In the genomic region with DNA sequence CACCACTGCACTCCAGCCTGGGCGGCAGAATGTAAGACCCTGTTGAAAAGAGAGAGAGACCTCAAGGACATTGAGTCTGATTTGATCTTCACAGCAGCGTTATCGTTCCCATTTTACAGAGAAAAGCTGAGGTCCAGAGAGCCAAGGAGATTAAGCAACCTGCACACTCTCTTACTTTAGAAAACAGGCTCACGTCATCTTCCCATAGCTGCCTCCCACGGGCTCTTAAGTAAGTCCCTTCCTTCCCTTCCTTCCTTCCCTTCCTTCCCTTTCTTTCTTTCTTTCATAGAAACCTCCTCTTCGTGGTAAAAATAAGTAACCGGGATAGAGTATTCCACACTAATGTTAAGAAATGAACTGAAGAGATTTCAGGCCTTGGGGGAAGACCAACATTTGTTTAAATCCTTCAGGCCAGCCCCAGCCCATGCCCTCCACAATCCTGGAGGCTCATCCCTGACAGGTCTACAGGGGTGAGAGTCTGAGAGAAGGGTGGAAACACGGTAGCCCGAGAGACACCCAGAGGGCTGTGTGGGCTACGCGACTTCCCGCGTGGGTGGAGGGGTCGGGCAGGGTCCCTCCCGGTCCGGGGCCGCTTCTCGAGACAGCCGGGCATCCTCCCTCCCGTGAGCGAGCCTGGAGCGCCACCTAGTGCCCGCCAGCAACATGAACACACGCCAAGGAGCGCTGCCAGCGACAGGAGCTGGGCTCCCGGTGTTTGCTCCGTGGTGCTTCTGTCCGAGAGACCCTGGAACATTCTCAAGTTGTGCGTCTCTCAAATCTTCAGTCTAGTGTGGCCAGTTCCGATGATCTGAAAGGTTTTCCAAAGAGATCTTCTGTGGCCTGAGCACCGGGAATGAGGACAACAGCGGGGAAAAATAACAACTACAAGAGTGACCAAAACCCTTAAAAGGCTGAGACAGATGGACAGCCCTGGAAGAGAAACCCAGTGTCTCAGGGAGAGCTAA, we compare ENCODE assay signal across 8 cellular contexts.
DNase-seq lines count a peak whose midpoint lies in the region; ATAC-seq and TF ChIP-seq lines count a peak whose summit lies in the region.

No MANE protein-coding gene starts in this region.

- ATAC-seq in CD8-positive, alpha-beta T cell = peak; percentile 79
- ATAC-seq in GM19397 (IDR thresholded peaks at IDR 0.05; ENCODE audit: unreplicated experiment) (peak; percentile 95), HG03460 (IDR thresholded peaks at IDR 0.05; ENCODE audit: unreplicated experiment) (peak; percentile 97)
- peak; percentile 88 for ATAC-seq in stimulated activated naive CD8-positive, alpha-beta T cell treated with anti-CD3 and anti-CD28 coated beads, Interleukin-15, Interleukin-2, amounts not matched to agents 100 U/mL and 50 U/mL, for 24 hours

- no peak overlapping the region for H3K27ac ChIP-seq in CD8-positive, alpha-beta T cell (ENCODE audit: low read depth, low read length)
- H3K27ac ChIP-seq in OCI-LY7 (ENCODE audit: low read depth, low read length, poor library complexity, severe bottlenecking) = no peak overlapping the region

- H4K20me1 ChIP-seq in OCI-LY7 (ENCODE audit: insufficient read depth, low read length) = no peaks in the 10 kb centered on the region

- H3K79me2 ChIP-seq in OCI-LY7 (ENCODE audit: insufficient read depth, low read depth, low read length) = no peaks in the 10 kb centered on the region

- DNase-seq in CD8-positive, alpha-beta T cell = peak; percentile 31 to 80 (median 62)
- DNase-seq in OCI-LY7 (ENCODE audit: low spot score) (peak; percentile 58), fibroblast of mammary gland (ENCODE audit: low read depth) (peak; percentile 71)
- DNase-seq in activated T-cell treated with anti-CD3 and anti-CD28 coated beads, Interleukin-2, amount 50 U/mL, for 48 hours = peak; percentile 78 to 85
- peak; percentile 85 for DNase-seq in stimulated activated naive CD8-positive, alpha-beta T cell treated with anti-CD3 and anti-CD28 coated beads, Interleukin-15, Interleukin-2, amounts not matched to agents 100 U/mL and 50 U/mL, for 24 hours

- no TSS peak for BruUV-seq in OCI-LY7 (replicated peaks; lab: Mats Ljungman, UMichigan)

- peaks cover 11% of the 10 kb centered on the region for H3K4me1 Mint-ChIP-seq in CD8-positive, alpha-beta T cell (ENCODE audit: low read depth)
- H3K4me1 Mint-ChIP-seq in nephron = peaks cover 47% of the 10 kb centered on the region

- no peaks in the 10 kb centered on the region for H3K36me3 Mint-ChIP-seq in CD8-positive, alpha-beta T cell
- no peaks in the 10 kb centered on the region for H3K36me3 Mint-ChIP-seq in nephron (ENCODE audit: low read depth)

- TF ChIP-seq CTCF in CD8-positive, alpha-beta T cell (IDR thresholded peaks at IDR 0.05) = peak; percentile 71
- TF ChIP-seq CTCF in OCI-LY7 (conservative IDR thresholded peaks at IDR 0.05; ENCODE audit: low read length) = peak; percentile 90
- peak; percentile 77 for TF ChIP-seq CTCF in fibroblast of mammary gland (conservative IDR thresholded peaks at IDR 0.05; ENCODE audit: control insufficient read depth, insufficient read depth, low read depth, low read length)
- TF ChIP-seq CTCF in nephron (IDR thresholded peaks at IDR 0.05; ENCODE audit: unreplicated experiment in 3 of 3) = peak; percentile 95 to 97 (median 96)

- H3K4me3 Mint-ChIP-seq in CD8-positive, alpha-beta T cell = no peak overlapping the region
- H3K4me3 Mint-ChIP-seq in nephron = peak overlapping the region; percentile 50 to 64 (median 62)

- H3K27ac Mint-ChIP-seq in CD8-positive, alpha-beta T cell = no peak overlapping the region
- peak overlapping the region in 2 of 3 experiments; percentile 21 to 74 for H3K27ac Mint-ChIP-seq in nephron

- H3K9me3 Mint-ChIP-seq in CD8-positive, alpha-beta T cell = no peaks in the 10 kb centered on the region
- no peaks in the 10 kb centered on the region for H3K9me3 Mint-ChIP-seq in nephron

- POLR2A ChIA-PET in CD8-positive, alpha-beta T cell (lab: Charles Lee) = no interaction called here
- POLR2A ChIA-PET in OCI-LY7 (lab: Charles Lee) = interaction anchor here (1.0 kb wide), 1 partner anchor 9 kb away, joined by 3 read pairs; no protein-coding TSS in a partner anchor

- H2AFZ ChIP-seq in OCI-LY7 (ENCODE audit: low read length) = no peak overlapping the region

- no peaks in the 10 kb centered on the region for H3K36me3 ChIP-seq in CD8-positive, alpha-beta T cell (ENCODE audit: insufficient read depth, low read length)
- H3K36me3 ChIP-seq in OCI-LY7 (ENCODE audit: insufficient read depth, low read length) = no peaks in the 10 kb centered on the region

- intact Hi-C loops in CD8-positive, alpha-beta T cell (cut with DNase I, micrococcal nuclease) = loop anchor here (1.0 to 10.0 kb wide), 5 partner anchors 159 to 2001 kb away; no protein-coding TSS in a partner anchor
- intact Hi-C loops in OCI-LY7 (cut with micrococcal nuclease; ENCODE audit: unreplicated experiment) = loop anchor here (1.0 kb wide), 1 partner anchor 149 kb away; no protein-coding TSS in a partner anchor

- H3K27me3 ChIP-seq in CD8-positive, alpha-beta T cell (ENCODE audit: insufficient read depth, low read length) = peaks cover 7% of the 10 kb centered on the region

- CTCF ChIA-PET in CD8-positive, alpha-beta T cell (lab: Charles Lee) = interaction anchor here (0.6 to 2.2 kb wide), 18 partner anchors 8 to 1815 kb away, joined by 3 to 21 read pairs (median 3); no protein-coding TSS in a partner anchor
- CTCF ChIA-PET in OCI-LY7 (lab: Charles Lee; ENCODE audit: unreplicated experiment) = interaction anchor here (0.7 kb wide), 1 partner anchor 164 kb away, joined by 3 read pairs; no protein-coding TSS in a partner anchor

- no peaks in the 10 kb centered on the region for H3K9me2 ChIP-seq in OCI-LY7 (ENCODE audit: insufficient read depth, low read length)

- no peak overlapping the region for H3K4me3 ChIP-seq in CD8-positive, alpha-beta T cell (ENCODE audit: low read depth, low read length)
- no peak overlapping the region for H3K4me3 ChIP-seq in OCI-LY7 (ENCODE audit: low read depth, low read length, poor library complexity, severe bottlenecking)
- H3K4me3 ChIP-seq in fibroblast of mammary gland (ENCODE audit: control insufficient read depth, low read depth, low read length) = peak overlapping the region; percentile 44

- H3K4me1 ChIP-seq in CD8-positive, alpha-beta T cell (ENCODE audit: insufficient read depth, low read length) = peaks cover 10% of the 10 kb centered on the region
- H3K4me1 ChIP-seq in OCI-LY7 (ENCODE audit: insufficient read depth, low read length, poor library complexity, severe bottlenecking) = no peaks in the 10 kb centered on the region

- no peak overlapping the region for H3K4me2 ChIP-seq in OCI-LY7 (ENCODE audit: low read length)

- peaks cover 41% of the 10 kb centered on the region for H3K27me3 Mint-ChIP-seq in CD8-positive, alpha-beta T cell (ENCODE audit: low read depth)
- peaks cover 38% of the 10 kb centered on the region for H3K27me3 Mint-ChIP-seq in nephron (ENCODE audit: low read depth)

- H3K9me3 ChIP-seq in CD8-positive, alpha-beta T cell (ENCODE audit: low read length) = no peaks in the 10 kb centered on the region
- H3K9me3 ChIP-seq in OCI-LY7 (ENCODE audit: low read length) = no peaks in the 10 kb centered on the region
